Comparison of ENCODE assay signal across 2 cellular contexts in genomic region chr20:23581833-23582232, GRCh38.
TF ChIP-seq lines count a peak whose summit lies in the region.

No MANE protein-coding gene starts in this region.

TF ChIP-seq in K562, 482 proteins besides CTCF, POLR2A, EP300 and RAD21:
- TF ChIP-seq MAFG (tag; conservative IDR thresholded peaks at IDR 0.05) (peak; percentile 35; the same call in 1 of the 2 replicates), ZNF316 (IDR thresholded peaks at IDR 0.05) (peak; percentile 47), NFE2 (IDR thresholded peaks at IDR 0.05; ENCODE audit: low read depth) (peak; percentile 67), EGR1 (conservative IDR thresholded peaks at IDR 0.05) (0 out of 2 replicates have a peak, but pooled peaks have one; percentile 8), C11orf30 (IDR thresholded peaks at IDR 0.05; ENCODE audit: low read depth) (peak; percentile 52; the same call in 1 of the 2 replicates), MAFF (IDR thresholded peaks at IDR 0.05; ENCODE audit: low read length) (peak; percentile 21; the same call in 1 of the 2 replicates)

TF ChIP-seq in HepG2, 621 proteins besides CTCF, POLR2A, EP300 and RAD21:
- TF ChIP-seq NFE2L2 (IDR thresholded peaks at IDR 0.05; ENCODE audit: low read length), result peak; percentile 66
- TF ChIP-seq ZNF687 (CRISPR knock-in tag; IDR thresholded peaks at IDR 0.05), result 0 out of 2 replicates have a peak, but pooled peaks have one; percentile 16
- 0 out of 2 replicates have a peak, but pooled peaks have one; percentile 11 for TF ChIP-seq ZNF788 (CRISPR knock-in tag; IDR thresholded peaks at IDR 0.05; ENCODE audit: borderline replicate concordance)
